Comparison of ENCODE assay signal across 1 cellular context in genomic region chr3:11625376-11626083, GRCh38.
TF ChIP-seq lines count a peak whose summit lies in the region.

No MANE protein-coding gene starts in this region.

TF ChIP-seq in IMR-90, 13 proteins besides CTCF, POLR2A, EP300 and RAD21:
- TF ChIP-seq CEBPB (IDR thresholded peaks at IDR 0.05; ENCODE audit: low read depth, low read length) (no peak), MAZ (IDR thresholded peaks at IDR 0.05; ENCODE audit: borderline replicate concordance, low read depth, low read length) (no peak), USF2 (IDR thresholded peaks at IDR 0.05; ENCODE audit: low read depth, low read length) (no peak), MAFK (IDR thresholded peaks at IDR 0.05; ENCODE audit: low read depth, low read length) (no peak), NFE2L2 (IDR thresholded peaks at IDR 0.05; ENCODE audit: low read depth, low read length) (no peak)
